ENCODE assay signal across 8 cellular contexts in genomic region chr6:12637960-12638641, GRCh38.
DNase-seq lines count a peak whose midpoint lies in the region; ATAC-seq and TF ChIP-seq lines count a peak whose summit lies in the region.

No MANE protein-coding gene starts in this region.

- no peak overlapping the region for H3K27ac ChIP-seq in MM.1S (ENCODE audit: low read length)
- H3K27ac ChIP-seq in VCaP = no peak overlapping the region
- H3K27ac ChIP-seq in epithelial cell of prostate = no peak overlapping the region
- H3K27ac ChIP-seq in thyroid gland = no peak overlapping the region

- no peak overlapping the region for H2AFZ ChIP-seq in MM.1S (ENCODE audit: low read length)

- DNase-seq in EL (peak; percentile 92), MM.1S (peak; percentile 74), epithelial cell of prostate (ENCODE audit: low read depth, low spot score) (peak; percentile 5), myocyte (ENCODE audit: low read depth) (peak; percentile 68), thyroid gland (peak; percentile 23 to 29), NCI-H2196 (lab: John Stamatoyannopoulos, UW; ENCODE audit: unreplicated experiment) (no peak)

- H3K79me2 ChIP-seq in MM.1S (ENCODE audit: low read length) = no peaks in the 10 kb centered on the region

- H3K4me2 ChIP-seq in MM.1S (ENCODE audit: low read depth, low read length) = no peak overlapping the region

- intact Hi-C loops in thyroid gland (cut with DNase I) = no loop called here

- WGBS in thyroid gland, 2 donors = 25 to 27% methylated on average over 7 of the region's 7 CpGs

- H3K9me3 ChIP-seq in MM.1S (replicated peaks; ENCODE audit: insufficient read depth, low read length) = no peaks in the 10 kb centered on the region
- H3K9me3 ChIP-seq in thyroid gland = no peaks in the 10 kb centered on the region

- H3K9ac ChIP-seq in MM.1S (ENCODE audit: low read length) = no peak overlapping the region

- H3K4me3 ChIP-seq in MM.1S (ENCODE audit: low read length) = no peak overlapping the region
- H3K4me3 ChIP-seq in thyroid gland (replicated peaks in 1 of 3) = no peak overlapping the region

- H3K27me3 ChIP-seq in MM.1S (replicated peaks; ENCODE audit: insufficient read depth, low read length) (no peaks in the 10 kb centered on the region), thyroid gland (no peaks in the 10 kb centered on the region)

- H3K4me1 ChIP-seq in MM.1S (ENCODE audit: low read length) (peaks cover 15% of the 10 kb centered on the region), thyroid gland (no peaks in the 10 kb centered on the region)

- H3F3A ChIP-seq in MM.1S (ENCODE audit: insufficient read depth, low read length) = no peaks in the 10 kb centered on the region

- no peaks in the 10 kb centered on the region for H4K20me1 ChIP-seq in MM.1S (ENCODE audit: insufficient read depth, low read length)

- no peaks in the 10 kb centered on the region for H3K9me2 ChIP-seq in MM.1S (replicated peaks; ENCODE audit: insufficient read depth, low read length)

- H3K36me3 ChIP-seq in MM.1S (replicated peaks; ENCODE audit: insufficient read depth, low read length) (no peaks in the 10 kb centered on the region), thyroid gland (no peaks in the 10 kb centered on the region)

- ATAC-seq in GM21447 (IDR thresholded peaks at IDR 0.05; ENCODE audit: unreplicated experiment) = peak; percentile 65

- TF ChIP-seq CTCF in MM.1S (IDR thresholded peaks at IDR 0.05; ENCODE audit: low read length) (peak; percentile 86), VCaP (conservative IDR thresholded peaks at IDR 0.05) (peak; percentile 71), thyroid gland (IDR thresholded peaks at IDR 0.05) (peak in 4 of 6 experiments; percentile 21 to 55 (median 46))

- no peak for TF ChIP-seq POLR2A in thyroid gland (IDR thresholded peaks at IDR 0.05)
